ENCODE assay signal across 21 cellular contexts in the genomic region with DNA sequence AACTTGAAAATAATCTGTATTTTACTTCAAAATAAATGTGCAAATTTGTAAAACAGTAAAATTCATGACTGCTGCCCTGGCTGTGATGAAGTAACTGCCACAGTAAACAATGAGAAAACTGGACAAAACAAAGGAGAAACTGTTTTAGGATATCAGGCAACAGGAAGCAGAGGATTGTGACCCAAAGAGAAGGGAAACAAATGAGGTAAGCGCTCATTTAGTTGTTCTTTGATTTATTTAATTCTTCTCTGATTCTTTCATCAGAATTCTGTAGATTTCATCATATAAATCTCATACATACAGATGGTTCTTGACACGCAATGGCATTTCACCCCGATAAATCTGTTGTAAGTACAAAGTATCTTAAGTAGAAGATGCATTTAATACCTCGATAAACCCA.
"Had no signal": no experiment of that assay in that cellular context is flagged by ENCODE, and none has a peak within 500 bp of the region (broad histone marks: within the 10 kb centered on the region; RNA-seq: fewer than 3 reads in every experiment).

No MANE protein-coding gene starts in this region.

- H3K27ac Mint-ChIP-seq: memory B cell; naive B cell; natural killer cell treated with Interleukin-12 subunit alpha and Interleukin-12 subunit beta and Interleukin-15 and Interleukin-18, amount 100 ng/mL, for 72 hours; neural progenitor cell; stimulated activated naive CD8-positive, alpha-beta T cell treated with anti-CD3 and anti-CD28 coated beads, Interleukin-15, amount 100 ng/mL, for 72 hours had no signal

- H3K9me3 Mint-ChIP-seq: central memory CD8-positive, alpha-beta T cell; natural killer cell treated with Interleukin-12 subunit alpha and Interleukin-12 subunit beta and Interleukin-15 and Interleukin-18, amount 100 ng/mL, for 72 hours; stimulated activated naive CD8-positive, alpha-beta T cell treated with anti-CD3 and anti-CD28 coated beads, Interleukin-15, amount 100 ng/mL, for 72 hours had no signal

- ATAC-seq: gastrocnemius medialis; left ventricle myocardium superior; lower lobe of right lung; natural killer cell treated with Interleukin-12 subunit alpha and Interleukin-12 subunit beta and Interleukin-15 and Interleukin-18, amount 100 ng/mL, for 72 hours; stimulated activated naive CD8-positive, alpha-beta T cell treated with anti-CD3 and anti-CD28 coated beads, Interleukin-15, amount 100 ng/mL, for 72 hours; upper lobe of right lung had no signal

- DNase-seq: dermis blood vessel endothelial cell; erythroblast; esophagus squamous epithelium; gastrocnemius medialis; head of caudate nucleus; left ventricle myocardium superior; lower lobe of right lung; naive B cell; small intestine; stimulated activated CD4-positive, alpha-beta T cell treated with anti-CD3 and anti-CD28 coated beads, Interleukin-15, amount 100 ng/mL, for 24 hours; stimulated activated CD4-positive, alpha-beta T cell treated with anti-CD3 and anti-CD28 coated beads, Interleukin-2, amount 100 ng/mL, for 48 hours; stimulated activated CD8-positive, alpha-beta memory T cell treated with anti-CD3 and anti-CD28 coated beads, Interleukin-4, amount 100 ng/mL, for 48 hours; stimulated activated naive CD4-positive, alpha-beta T cell; stimulated activated naive CD8-positive, alpha-beta T cell treated with anti-CD3 and anti-CD28 coated beads, Interleukin-15, amount 100 ng/mL, for 72 hours; transverse colon; upper lobe of right lung; uterus had no signal

- H3K27me3 Mint-ChIP-seq: memory B cell; stimulated activated naive CD8-positive, alpha-beta T cell treated with anti-CD3 and anti-CD28 coated beads, Interleukin-15, amount 100 ng/mL, for 72 hours had no signal

- H3K4me1 Mint-ChIP-seq: central memory CD8-positive, alpha-beta T cell; memory B cell; naive B cell; neural progenitor cell; stimulated activated naive CD8-positive, alpha-beta T cell treated with anti-CD3 and anti-CD28 coated beads, Interleukin-15, amount 100 ng/mL, for 72 hours had no signal

- H3K36me3 Mint-ChIP-seq: memory B cell; naive B cell; natural killer cell treated with Interleukin-12 subunit alpha and Interleukin-12 subunit beta and Interleukin-15 and Interleukin-18, amount 100 ng/mL, for 72 hours had no signal

- H3K4me3 Mint-ChIP-seq: central memory CD8-positive, alpha-beta T cell; memory B cell; naive B cell; natural killer cell treated with Interleukin-12 subunit alpha and Interleukin-12 subunit beta and Interleukin-15 and Interleukin-18, amount 100 ng/mL, for 72 hours; neural progenitor cell; stimulated activated naive CD8-positive, alpha-beta T cell treated with anti-CD3 and anti-CD28 coated beads, Interleukin-15, amount 100 ng/mL, for 72 hours had no signal
